In the genomic region with DNA sequence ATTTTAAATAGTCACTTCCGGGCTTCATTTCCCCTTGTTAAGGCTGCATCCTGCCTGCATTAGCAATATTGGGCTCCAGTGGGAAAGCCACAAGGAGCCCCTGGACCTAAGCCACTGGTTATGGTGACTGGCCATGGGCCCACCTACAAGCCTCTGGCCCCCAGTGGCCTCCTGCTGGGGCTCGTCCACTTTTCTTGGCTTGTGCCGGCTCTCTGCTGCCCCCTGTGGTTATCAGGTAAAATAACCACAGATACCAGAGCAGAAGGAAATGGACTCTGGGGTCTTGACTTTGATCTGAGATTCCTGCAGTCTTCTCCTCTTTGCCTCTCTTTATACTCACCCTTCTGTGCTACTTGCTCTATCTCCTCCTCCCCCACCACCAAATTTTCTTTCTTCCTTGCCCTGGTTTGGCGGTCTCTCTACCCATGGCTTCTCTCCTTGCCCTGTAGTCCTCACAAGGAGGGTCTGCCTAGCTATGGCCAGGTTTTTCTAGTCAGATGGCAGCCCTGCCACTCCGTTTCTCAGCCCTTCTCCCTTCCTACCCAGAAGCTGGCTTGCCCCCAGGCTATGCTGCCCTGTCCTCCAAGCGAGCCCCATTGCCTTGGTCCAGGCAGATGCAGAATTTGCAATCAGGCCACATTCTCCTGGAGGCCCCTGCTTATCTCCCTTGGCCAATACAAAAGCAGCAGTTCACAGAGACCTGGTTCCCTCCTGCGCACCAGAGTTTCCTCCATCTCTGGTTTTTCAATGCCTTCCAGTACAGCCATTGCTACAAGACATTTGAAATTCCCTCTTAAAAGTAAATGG, we compare ENCODE assay signal across 8 cellular contexts.
DNase-seq lines count a peak whose midpoint lies in the region; ATAC-seq and TF ChIP-seq lines count a peak whose summit lies in the region.

No MANE protein-coding gene starts in this region.

- H3K9me3 ChIP-seq in parathyroid adenoma (ENCODE audit: control insufficient read depth, low read length) = no peaks in the 10 kb centered on the region

- DNase-seq in DMS114 treated with DMSO at 0.1 percent for 48 hours (lab: John Stamatoyannopoulos, UW; ENCODE audit: unreplicated experiment) = peak; percentile 27
- DNase-seq in foreskin fibroblast = peak; percentile 4 to 27
- DNase-seq in amniotic stem cell (lab: John Stamatoyannopoulos, UW) = no peak

- no peak overlapping the region for H3K9ac ChIP-seq in parathyroid adenoma

- H3K27ac ChIP-seq in VCaP (no peak overlapping the region), parathyroid adenoma (no peak overlapping the region)

- H3K4me1 ChIP-seq in parathyroid adenoma = no peaks in the 10 kb centered on the region

- no peaks in the 10 kb centered on the region for H3K36me3 ChIP-seq in parathyroid adenoma (ENCODE audit: control insufficient read depth, insufficient read depth, low read length)

- no peaks in the 10 kb centered on the region for H3K79me2 ChIP-seq in parathyroid adenoma

- TF ChIP-seq CTCF in VCaP (conservative IDR thresholded peaks at IDR 0.05) = peak; percentile 83
- TF ChIP-seq CTCF in foreskin fibroblast (IDR thresholded peaks at IDR 0.05; ENCODE audit: low read depth, low read length) = peak; percentile 71
- TF ChIP-seq CTCF in parathyroid adenoma (IDR thresholded peaks at IDR 0.05) = peak; percentile 61

- H3K4me2 ChIP-seq in parathyroid adenoma (ENCODE audit: low read length) = no peak overlapping the region

- H3K4me3 ChIP-seq in foreskin fibroblast (ENCODE audit: low read depth in 1 of 2, low read length in 2 of 2) (no peak overlapping the region), parathyroid adenoma (ENCODE audit: low read depth, low read length) (no peak overlapping the region)

- ATAC-seq in HG02885 (IDR thresholded peaks at IDR 0.05; ENCODE audit: poor library complexity, unreplicated experiment) (peak; percentile 42), HG03108 (IDR thresholded peaks at IDR 0.05; ENCODE audit: unreplicated experiment) (no peak), HG03520 (IDR thresholded peaks at IDR 0.05; ENCODE audit: unreplicated experiment) (no peak)

- H3K27me3 ChIP-seq in parathyroid adenoma (ENCODE audit: control insufficient read depth, insufficient read depth, low read length) = no peaks in the 10 kb centered on the region

- H2AFZ ChIP-seq in parathyroid adenoma = no peak overlapping the region
